Comparison of ENCODE assay signal across 16 cellular contexts in genomic region chr21:33396436-33396835, GRCh38.
"Had no signal": no experiment of that assay in that cellular context is flagged by ENCODE, and none has a peak within 500 bp of the region (broad histone marks: within the 10 kb centered on the region; RNA-seq: fewer than 3 reads in every experiment).

No MANE protein-coding gene starts in this region.

- FAIRE-seq: islet of Langerhans had no signal

- H3K4me1 Mint-ChIP-seq: central memory CD8-positive, alpha-beta T cell had no signal

- H3K9me3 ChIP-seq: ovary, SJSA1 had no signal

- H3K27me3 ChIP-seq: ovary, SJSA1 had no signal

- DNase-seq: activated CD4-positive, alpha-beta T cell treated with anti-CD3 and anti-CD28 coated beads for 4 hours; activated CD8-positive, alpha-beta memory T cell treated with anti-CD3 and anti-CD28 coated beads, Interleukin-2, amount 50 U/mL, for 48 hours; activated CD8-positive, alpha-beta T cell treated with anti-CD3 and anti-CD28 coated beads, Interleukin-2, amount 10 ng/mL, durations not matched to agents 7 days and 5 days; activated naive CD4-positive, alpha-beta T cell; activated naive CD8-positive, alpha-beta T cell treated with anti-CD3 and anti-CD28 coated beads, Interleukin-2, amount 50 U/mL, for 24 hours; dermis blood vessel endothelial cell; nephron progenitor cell; ovary; T-helper 1 cell; WERI-Rb-1 had no signal

- H3K36me3 Mint-ChIP-seq: memory B cell had no signal

- H3K27ac ChIP-seq: ovary, SJSA1, WERI-Rb-1 had no signal

- H3K27me3 Mint-ChIP-seq: memory B cell had no signal

- H3K27ac Mint-ChIP-seq: activated CD8-positive, alpha-beta T cell treated with anti-CD3 and anti-CD28 coated beads, Interleukin-2, amount 10 ng/mL, durations not matched to agents 7 days and 5 days; activated naive CD8-positive, alpha-beta T cell treated with anti-CD3 and anti-CD28 coated beads, Interleukin-2, amount 50 U/mL, for 24 hours; activated T-helper 1 cell treated with anti-CD3 and anti-CD28 coated beads, Interleukin-12 subunit alpha, Interleukin-12 subunit beta, Interleukin-2, Interleukin-4 antibody, amounts not matched to agents 30 ng/mL and 10 ng/mL and 1 ng/mL, durations not matched to agents 14 hours and 24 hours and 36 hours; memory B cell; nephron progenitor cell had no signal

- ATAC-seq: activated CD8-positive, alpha-beta T cell treated with anti-CD3 and anti-CD28 coated beads, Interleukin-2, amount 10 ng/mL, durations not matched to agents 7 days and 5 days; left lobe of liver had no signal

- H3K9me3 Mint-ChIP-seq: activated naive CD8-positive, alpha-beta T cell treated with anti-CD3 and anti-CD28 coated beads, Interleukin-2, amount 50 U/mL, for 24 hours; activated T-helper 1 cell treated with anti-CD3 and anti-CD28 coated beads, Interleukin-12 subunit alpha, Interleukin-12 subunit beta, Interleukin-2, Interleukin-4 antibody, amounts not matched to agents 30 ng/mL and 10 ng/mL and 1 ng/mL, durations not matched to agents 14 hours and 24 hours and 36 hours; central memory CD8-positive, alpha-beta T cell; memory B cell; nephron progenitor cell had no signal

- H3K36me3 ChIP-seq: ovary, SJSA1, WERI-Rb-1 had no signal

- H3K4me3 ChIP-seq: ovary, SJSA1 had no signal

- H3K4me3 Mint-ChIP-seq: activated CD8-positive, alpha-beta T cell treated with anti-CD3 and anti-CD28 coated beads, Interleukin-2, amount 10 ng/mL, durations not matched to agents 7 days and 5 days; activated naive CD8-positive, alpha-beta T cell treated with anti-CD3 and anti-CD28 coated beads, Interleukin-2, amount 50 U/mL, for 24 hours; activated T-helper 1 cell treated with anti-CD3 and anti-CD28 coated beads, Interleukin-12 subunit alpha, Interleukin-12 subunit beta, Interleukin-2, Interleukin-4 antibody, amounts not matched to agents 30 ng/mL and 10 ng/mL and 1 ng/mL, durations not matched to agents 14 hours and 24 hours and 36 hours; central memory CD8-positive, alpha-beta T cell; memory B cell; nephron progenitor cell had no signal
